8 cellular contexts compared by ENCODE assay signal in genomic region chr5:181221792-181222629, GRCh38. TPM values are rescaled to one million over a fixed set of nuclear protein-coding genes. Genes with fewer than 3 reads are reported as not detected.
A peak's percentile ranks its signal among the peaks of the same experiment; 100 is the strongest.
DNase-seq lines count a peak whose midpoint lies in the region; ATAC-seq and TF ChIP-seq lines count a peak whose summit lies in the region.

No MANE protein-coding gene starts in this region.

- BruUV-seq in Panc1 (replicated peaks; lab: Mats Ljungman, UMichigan), result TSS peak; percentile 99

- POLR2A ChIA-PET in Panc1 (lab: Charles Lee), result no interaction called here

- intact Hi-C loops in Panc1 (cut with micrococcal nuclease; ENCODE audit: unreplicated experiment), result loop anchor here (2.0 kb wide), 1 partner anchor 31 kb away; no protein-coding TSS in a partner anchor
- intact Hi-C loops in right cardiac atrium (cut with DNase I), result loop anchor here in 2 of 4 donors (2.0 to 5.0 kb wide), 2 partner anchors 23 to 35 kb away; no protein-coding TSS in a partner anchor
- intact Hi-C loops in sciatic nerve (cut with DNase I), result no loop called here

- H3K27ac ChIP-seq in Panc1 (ENCODE audit: low read length), result peak overlapping the region; percentile 96
- peak overlapping the region; percentile 95 for H3K27ac ChIP-seq in right cardiac atrium (ENCODE audit: low read length)

- TF ChIP-seq CTCF in Panc1 (IDR thresholded peaks at IDR 0.05), result no peak

- no peaks in the 10 kb centered on the region; the same call in 1 of the 2 replicates for H3K36me3 ChIP-seq in Panc1 (ENCODE audit: control insufficient read depth, insufficient read depth, low read length)

- H3K27me3 ChIP-seq in Panc1 (ENCODE audit: control insufficient read depth, insufficient read depth, low read length) (no peaks in the 10 kb centered on the region), right cardiac atrium (ENCODE audit: control insufficient read depth, insufficient read depth) (no peaks in the 10 kb centered on the region)

- WGBS in right cardiac atrium, result 6% methylated on average over 50 of the region's 50 CpGs

- H3K9me3 ChIP-seq in Panc1 (ENCODE audit: control insufficient read depth, insufficient read depth, low read depth, low read length) (no peaks in the 10 kb centered on the region), right cardiac atrium (ENCODE audit: control insufficient read depth, low read length) (no peaks in the 10 kb centered on the region)

- ATAC-seq in HG02588 (IDR thresholded peaks at IDR 0.05; ENCODE audit: unreplicated experiment) (peak; percentile 24), Panc1 (peak; percentile 67), right cardiac atrium (peak; percentile 67 to 69), sciatic nerve (peak; percentile 80)

- peak overlapping the region; percentile 77 to 83 for H3K4me3 ChIP-seq in Panc1 (ENCODE audit: low read depth in 2 of 2, low read length in 2 of 2)
- peak overlapping the region; percentile 67 for H3K4me3 ChIP-seq in right cardiac atrium (ENCODE audit: low read length)

- DNase-seq in GM03348 (ENCODE audit: low spot score) (peak; percentile 67), Panc1 (ENCODE audit: low read depth, low spot score) (peak; percentile 99), right cardiac atrium (peak; percentile 88 to 96 (median 95)), sciatic nerve (ENCODE audit: low spot score) (peak; percentile 98), COLO668 (lab: John Stamatoyannopoulos, UW; ENCODE audit: unreplicated experiment) (no peak), SKM-1 treated with dmso at 0.1 percent for 144 hours (lab: John Stamatoyannopoulos, UW; ENCODE audit: unreplicated experiment) (no peak)
- DNase-seq in activated naive CD8-positive, alpha-beta T cell treated with anti-CD3 and anti-CD28 coated beads, Interleukin-2, amount 50 U/mL, for 16 hours (ENCODE audit: low read depth, low spot score), result peak; percentile 91

- CTCF ChIA-PET in Panc1 (lab: Charles Lee), result no interaction called here

- H3K4me1 ChIP-seq in Panc1 (ENCODE audit: control insufficient read depth, insufficient read depth, low read length) (peaks cover 25% of the 10 kb centered on the region), right cardiac atrium (ENCODE audit: control insufficient read depth, insufficient read depth, low read length) (peaks cover 4% of the 10 kb centered on the region)

- in situ Hi-C loops in Panc1 (cut with HindIII; ENCODE audit: low pct_unique_long_range_greater_than_20kb, low sequenced_read_pairs), result no loop called here

RNA-seq across cellular contexts. Expression of gene TRIM41, which starts 1.1 kb away (rescaled TPM):
- 58.3 TPM for total RNA-seq in Panc1 (2021; ENCODE audit: unreplicated experiment)
- polyA plus RNA-seq in Panc1 (2012; ENCODE audit: insufficient read length), result 72.2 TPM
- 10 to 100 TPM; 18.6 to 21.2 (median 21.0) TPM for total RNA-seq in right cardiac atrium
- polyA plus RNA-seq in right cardiac atrium, result 17.0 TPM
- 24.6 TPM for total RNA-seq in sciatic nerve

RNA-seq across cellular contexts. Expression of gene TRIM7, which starts 17.0 kb away (rescaled TPM):
- total RNA-seq in Panc1 (2021; ENCODE audit: unreplicated experiment) (25.8 TPM), right cardiac atrium (10 to 100 TPM in 1 of 4 donors, 1 to 10 TPM in 3; 3.8 to 13.1 (median 5.3) TPM), sciatic nerve (3.2 TPM)
- polyA plus RNA-seq in Panc1 (2012; ENCODE audit: insufficient read length), result 21.3 TPM
- 4.4 TPM for polyA plus RNA-seq in right cardiac atrium

RNA-seq across cellular contexts. Expression of gene RACK1, which starts 21.7 kb away (rescaled TPM):
- total RNA-seq in Panc1 (2021; ENCODE audit: unreplicated experiment) (1,623 TPM), right cardiac atrium (100 to 1,000 TPM; 698 to 874 (median 743) TPM), sciatic nerve (1,122 TPM)
- 2,695 TPM for polyA plus RNA-seq in Panc1 (2012; ENCODE audit: insufficient read length)
- 1,031 TPM for polyA plus RNA-seq in right cardiac atrium

RNA-seq across cellular contexts. Expression of gene TRIM52, which starts 38.9 kb away (rescaled TPM):
- 9.3 TPM for total RNA-seq in Panc1 (2021; ENCODE audit: unreplicated experiment)
- 5.2 TPM for polyA plus RNA-seq in Panc1 (2012; ENCODE audit: insufficient read length)
- 10 to 100 TPM in 2 of 4 donors, 1 to 10 TPM in 2; 8.2 to 11.6 (median 10.6) TPM for total RNA-seq in right cardiac atrium
- 9.3 TPM for polyA plus RNA-seq in right cardiac atrium
- 14.1 TPM for total RNA-seq in sciatic nerve

Comparison
In these comparisons a context has a peak if more than half of its experiments do, and no peak if none do; other contexts are left out.
1. DNase-seq: peak in GM03348 (single experiment), Panc1 (single experiment), activated naive CD8-positive, alpha-beta T cell treated with anti-CD3 and anti-CD28 coated beads, Interleukin-2, amount 50 U/mL, for 16 hours (single experiment), right cardiac atrium (3 of 3) and sciatic nerve (single experiment); none in COLO668 (single experiment) and SKM-1 treated with dmso at 0.1 percent for 144 hours (single experiment).
2. ATAC-seq: peak in every context shown above with its lines; median percentile 80 in sciatic nerve; 68 in right cardiac atrium; 67 in Panc1; 24 in HG02588.